Comparison of ENCODE assay signal across 13 cellular contexts in the genomic region with DNA sequence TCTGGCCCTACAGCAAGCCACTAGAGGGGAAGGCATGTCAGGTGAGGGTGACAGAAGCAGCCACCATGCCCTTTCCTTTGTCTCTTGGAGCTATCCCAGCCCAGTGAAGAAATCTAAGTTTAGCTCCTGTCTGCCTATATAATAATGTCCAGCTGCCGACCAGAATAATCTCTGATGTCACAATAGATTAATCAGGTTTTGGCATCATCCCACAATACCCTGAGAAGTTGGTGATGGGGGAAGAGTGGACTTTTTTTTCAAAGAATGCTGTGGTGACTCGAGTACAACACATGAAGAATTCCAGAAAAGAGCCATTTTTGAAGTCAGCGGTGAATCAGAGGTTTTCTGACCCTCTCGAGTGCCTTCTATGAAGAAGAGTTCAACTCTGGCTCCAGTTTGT. TPM values are rescaled to one million over a fixed set of nuclear protein-coding genes. Genes with fewer than 3 reads are reported as not detected.
DNase-seq lines count a peak whose midpoint lies in the region; ATAC-seq and TF ChIP-seq lines count a peak whose summit lies in the region.
"Had no signal": no experiment of that assay in that cellular context is flagged by ENCODE, and none has a peak within 500 bp of the region (broad histone marks: within the 10 kb centered on the region; RNA-seq: fewer than 3 reads in every experiment).

No MANE protein-coding gene starts in this region.

- peaks cover 10% of the 10 kb centered on the region for H3K27me3 Mint-ChIP-seq in endothelial cell (ENCODE audit: unreplicated experiment)
- H3K27me3 Mint-ChIP-seq in nephron progenitor cell (ENCODE audit: low read depth, poor library complexity) = peaks cover 98% of the 10 kb centered on the region

- H3K4me1 ChIP-seq in HUES64 (ENCODE audit: insufficient read depth, low read length) = 0 out of 2 replicates have a peak, but pooled peaks cover 4% of the 10 kb centered on the region

- H3K4me1 Mint-ChIP-seq in endothelial cell (ENCODE audit: unreplicated experiment) (peaks cover 37% of the 10 kb centered on the region), nephron progenitor cell (peaks cover 26% of the 10 kb centered on the region)

- 69% methylated on average over 4 of the region's 4 CpGs for WGBS in HUES64

- H3K9me3 Mint-ChIP-seq in endothelial cell (ENCODE audit: unreplicated experiment) (no peaks in the 10 kb centered on the region), nephron progenitor cell (no peaks in the 10 kb centered on the region)

- H3K36me3 Mint-ChIP-seq in endothelial cell (ENCODE audit: low read depth, unreplicated experiment) = no peaks in the 10 kb centered on the region
- H3K36me3 Mint-ChIP-seq in nephron progenitor cell (ENCODE audit: low read depth) = no peaks in the 10 kb centered on the region

- H3K27ac ChIP-seq in HUES64 (ENCODE audit: low read depth, low read length) = no peak overlapping the region
- H3K27ac ChIP-seq: skin epidermis, vagina had no signal

- peak overlapping the region; percentile 29 for H3K4me3 Mint-ChIP-seq in endothelial cell (ENCODE audit: unreplicated experiment)
- peak overlapping the region; percentile 82 for H3K4me3 Mint-ChIP-seq in nephron progenitor cell

- no peak overlapping the region for H3K9ac ChIP-seq in HUES64 (ENCODE audit: low read depth, low read length)

- no peak for TF ChIP-seq CTCF in AG09309 (IDR thresholded peaks at IDR 0.05; ENCODE audit: control insufficient read depth, insufficient read depth, low read depth, low read length, missing control alignments)
- TF ChIP-seq CTCF in endothelial cell (IDR thresholded peaks at IDR 0.05; ENCODE audit: unreplicated experiment) = no peak
- TF ChIP-seq CTCF in nephron progenitor cell (IDR thresholded peaks at IDR 0.05) = no peak

- DNase-seq in AG09309 (ENCODE audit: low read depth) (peak; percentile 21), endothelial cell (ENCODE audit: low spot score) (no peak), nephron progenitor cell (no peak), NCI-H1417 (lab: John Stamatoyannopoulos, UW) (no peak), HuH-7.5 (ENCODE audit: low spot score) (no peak)
- DNase-seq in NK-92 treated with Interleukin-12 subunit alpha and Interleukin-12 subunit beta, amount 100 ng/mL, for 24 hours (lab: John Stamatoyannopoulos, UW) = no peak
- DNase-seq: activated CD4-positive, alpha-beta T cell treated with anti-CD3 and anti-CD28 coated beads for 1 hour; mammary epithelial cell; NCI-H1417 treated with DMSO at 0.1 percent for 48 hours had no signal

- H3K36me3 ChIP-seq in HUES64 (ENCODE audit: insufficient read depth, low read length) = no peaks in the 10 kb centered on the region
- H3K36me3 ChIP-seq: vagina had no signal

- H3K27me3 ChIP-seq in HUES64 (ENCODE audit: insufficient read depth, low read length) = peaks cover 83% of the 10 kb centered on the region
- H3K27me3 ChIP-seq: vagina had no signal

- H3K27ac Mint-ChIP-seq in endothelial cell (ENCODE audit: unreplicated experiment) (no peak overlapping the region), nephron progenitor cell (no peak overlapping the region)

- no peak for ATAC-seq in GM19455 (IDR thresholded peaks at IDR 0.05; ENCODE audit: unreplicated experiment)

- H3K9me3 ChIP-seq in HUES64 (ENCODE audit: insufficient read depth, low read depth, low read length) = no peaks in the 10 kb centered on the region
- H3K9me3 ChIP-seq: vagina had no signal

- no peak overlapping the region for H3K4me3 ChIP-seq in AG09309 (ENCODE audit: control insufficient read depth, low read depth, low read length)
- H3K4me3 ChIP-seq in HUES64 (ENCODE audit: low read length) = peak overlapping the region; percentile 47
- H3K4me3 ChIP-seq: skin epidermis had no signal

RNA-seq across cellular contexts. Expression of a gene that starts 1.7 kb away (rescaled TPM):
- 0.45 TPM for polyA plus RNA-seq in HUES64 (2013, experiment 1 of 2)
- polyA plus RNA-seq in HUES64 (2013, experiment 2 of 2) = 0.44 TPM
- total RNA-seq in endothelial cell (ENCODE audit: unreplicated experiment) = 1.5 TPM

RNA-seq across cellular contexts. Expression of a gene that starts 22.3 kb away (rescaled TPM):
- 19.5 TPM for polyA plus RNA-seq in HUES64 (2013, experiment 1 of 2)
- polyA plus RNA-seq in HUES64 (2013, experiment 2 of 2) = 17.8 TPM
- total RNA-seq in endothelial cell (ENCODE audit: unreplicated experiment) = 25.2 TPM
